ENCODE assay signal across 12 cellular contexts in genomic region chr16:2535644-2536021, GRCh38. TPM values are rescaled to one million over a fixed set of nuclear protein-coding genes. Genes with fewer than 3 reads are reported as not detected.
A peak's percentile ranks its signal among the peaks of the same experiment; 100 is the strongest.
DNase-seq lines count a peak whose midpoint lies in the region; ATAC-seq and TF ChIP-seq lines count a peak whose summit lies in the region.
"Had no signal": no experiment of that assay in that cellular context is flagged by ENCODE, and none has a peak within 500 bp of the region (broad histone marks: within the 10 kb centered on the region; RNA-seq: fewer than 3 reads in every experiment).

No MANE protein-coding gene starts in this region.

- H3K4me3 ChIP-seq in mucosa of rectum (ENCODE audit: low read length in 2 of 2), result no peak overlapping the region

- intact Hi-C loops in Right ventricle myocardium superior (cut with DNase I), result no loop called here
- intact Hi-C loops in cardiac septum (cut with DNase I), result loop anchor here (10.0 kb wide), 1 partner anchor 59 kb away; no protein-coding TSS in a partner anchor

- TF ChIP-seq CTCF in brain (conservative IDR thresholded peaks at IDR 0.05) (no peak), GM13976 (IDR thresholded peaks at IDR 0.05; ENCODE audit: borderline replicate concordance, control extremely low read depth, extremely low read depth, insufficient read depth, missing control alignments) (no peak)

- peak overlapping the region; percentile 50 to 61 for H3K27ac ChIP-seq in mucosa of rectum (ENCODE audit: low read depth in 2 of 2, low read length in 2 of 2)
- H3K27ac ChIP-seq: foreskin keratinocyte, parathyroid adenoma had no signal

- peak overlapping the region; percentile 35 to 91 (median 79) for H3K4me3 Mint-ChIP-seq in brain

- H3K9ac ChIP-seq in mucosa of rectum (ENCODE audit: low read depth in 1 of 2, low read length in 2 of 2), result no peak overlapping the region
- H3K9ac ChIP-seq: parathyroid adenoma had no signal

- peak overlapping the region in 2 of 5 experiments; percentile 50 to 73 for H3K27ac Mint-ChIP-seq in brain

- DNase-seq in Right ventricle myocardium superior, result peak; percentile 46
- DNase-seq in cardiac septum (ENCODE audit: low spot score), result no peak
- no peak for DNase-seq in cerebellar nuclear complex (lab: John Stamatoyannopoulos, UW)
- no peak for DNase-seq in GM13976 (ENCODE audit: low spot score)
- no peak for DNase-seq in H4 (ENCODE audit: low spot score)
- no peak for DNase-seq in globus pallidus (ENCODE audit: low spot score)
- DNase-seq: activated T-cell treated with anti-CD3 and anti-CD28 coated beads for 4 hours, foreskin keratinocyte, SHP77 treated with DMSO at 0.1 percent for 48 hours had no signal

- peaks cover 54% of the 10 kb centered on the region for H3K4me1 Mint-ChIP-seq in brain

- in situ Hi-C loops in GM13976 (cut with MboI; ENCODE audit: low sequenced_read_pairs, unreplicated experiment), result no loop called here

- peaks cover 28 to 30% of the 10 kb centered on the region in 2 donors for H3K4me1 ChIP-seq in mucosa of rectum (ENCODE audit: control insufficient read depth in 2 of 2, insufficient read depth in 2 of 2, low read length in 2 of 2)

- no peaks in the 10 kb centered on the region for H3K27me3 ChIP-seq in mucosa of rectum (ENCODE audit: control insufficient read depth in 2 of 2, insufficient read depth in 2 of 2, low read length in 2 of 2)
- H3K27me3 ChIP-seq: foreskin keratinocyte had no signal

- no peak for ATAC-seq in Right ventricle myocardium superior (ENCODE audit: poor library complexity)
- ATAC-seq: foreskin keratinocyte had no signal

- H3K9me3 Mint-ChIP-seq in brain, result peaks cover 0 to 3% (median 0%) of the 10 kb centered on the region in 5 experiments

- H3K9me3 ChIP-seq in mucosa of rectum (ENCODE audit: control insufficient read depth in 2 of 2, low read length in 2 of 2), result no peaks in the 10 kb centered on the region

- peaks cover 0 to 5% of the 10 kb centered on the region in 2 donors for H3K36me3 ChIP-seq in mucosa of rectum (ENCODE audit: control insufficient read depth in 2 of 2, insufficient read depth in 2 of 2, low read length in 2 of 2)

- H3K36me3 Mint-ChIP-seq in brain, result no peaks in the 10 kb centered on the region

- H3K27me3 Mint-ChIP-seq in brain, result peaks cover 9% of the 10 kb centered on the region

RNA-seq across cellular contexts. Expression of gene PDPK1, which starts 2.2 kb away (rescaled TPM):
- 38.5 TPM for total RNA-seq in Right ventricle myocardium superior
- 41.0 TPM for total RNA-seq in cardiac septum
- polyA plus RNA-seq in brain (ENCODE audit: insufficient read depth, low read depth, low replicate concordance), result 22.3 TPM
- 8.2 and 9.4 TPM in 2 replicates for total RNA-seq in H4 (2014; rRNA removed; shearing (Covaris generic))

RNA-seq across cellular contexts. Expression of gene CEMP1, which starts 4.4 kb away (rescaled TPM):
- total RNA-seq in Right ventricle myocardium superior (not detected), cardiac septum (not detected)
- not detected for polyA plus RNA-seq in brain (ENCODE audit: insufficient read depth, low read depth, low replicate concordance)
- total RNA-seq in H4 (2014; rRNA removed; shearing (Covaris generic)), result 0.08 TPM in 1 of 2 replicates, not detected in the other
- total RNA-seq: foreskin keratinocyte had no signal
- polyA plus RNA-seq: foreskin keratinocyte had no signal

RNA-seq across cellular contexts. Expression of gene AMDHD2, which starts 15.5 kb away (rescaled TPM):
- total RNA-seq in Right ventricle myocardium superior (13.4 TPM), cardiac septum (12.4 TPM)
- polyA plus RNA-seq in brain (ENCODE audit: insufficient read depth, low read depth, low replicate concordance), result 18.9 TPM
- total RNA-seq in H4 (2014; rRNA removed; shearing (Covaris generic)), result 15.8 and 24.6 TPM in 2 replicates

RNA-seq across cellular contexts. Expression of gene ATP6V0C, which starts 21.9 kb away (rescaled TPM):
- total RNA-seq in Right ventricle myocardium superior, result 129 TPM
- 137 TPM for total RNA-seq in cardiac septum
- 403 TPM for polyA plus RNA-seq in brain (ENCODE audit: insufficient read depth, low read depth, low replicate concordance)
- 39.7 and 40.5 TPM in 2 replicates for total RNA-seq in H4 (2014; rRNA removed; shearing (Covaris generic))
